Comparison of ENCODE assay signal across 8 cellular contexts in genomic region chr19:46955114-46955812, GRCh38.
DNase-seq lines count a peak whose midpoint lies in the region; ATAC-seq and TF ChIP-seq lines count a peak whose summit lies in the region.

No MANE protein-coding gene starts in this region.

- H2BK5ac ChIP-seq in mesenchymal stem cell (ENCODE audit: low read depth, low read length, poor library complexity, severe bottlenecking) = no peak overlapping the region

- no peaks in the 10 kb centered on the region for H3K27me3 Mint-ChIP-seq in activated naive CD8-positive, alpha-beta T cell treated with anti-CD3 and anti-CD28 coated beads for 36 hours

- H2AK5ac ChIP-seq in mesenchymal stem cell (ENCODE audit: low read length, severe bottlenecking) = no peak overlapping the region

- ATAC-seq in GM18505 (IDR thresholded peaks at IDR 0.05; ENCODE audit: unreplicated experiment) (no peak), HG02981 (IDR thresholded peaks at IDR 0.05; ENCODE audit: unreplicated experiment) (no peak)

- H3K9ac ChIP-seq in mesenchymal stem cell (ENCODE audit: low read length) = peak overlapping the region; percentile 30

- POLR2A ChIA-PET in GM10248 (lab: Yijun Ruan, JAX) (interaction anchor here (1.5 kb wide), 1 partner anchor 169 kb away, joined by 3 read pairs; no protein-coding TSS in a partner anchor), OCI-LY7 (lab: Charles Lee) (interaction anchor here (0.9 kb wide), 1 partner anchor 16 kb away, joined by 3 read pairs; no protein-coding TSS in a partner anchor)

- H3K4me2 ChIP-seq in OCI-LY7 (ENCODE audit: low read length) = peak overlapping the region; percentile 43; the same call in 1 of the 2 replicates
- H3K4me2 ChIP-seq in mesenchymal stem cell (ENCODE audit: low read length, poor library complexity, severe bottlenecking) = no peak overlapping the region

- TF ChIP-seq EP300 in sigmoid colon (IDR thresholded peaks at IDR 0.05) = no peak

- H3K4me1 Mint-ChIP-seq in activated naive CD8-positive, alpha-beta T cell treated with anti-CD3 and anti-CD28 coated beads for 36 hours = peaks cover 45% of the 10 kb centered on the region

- H3K9me3 ChIP-seq in OCI-LY7 (ENCODE audit: low read length) (no peaks in the 10 kb centered on the region), mesenchymal stem cell (ENCODE audit: control insufficient read depth, low read length) (no peaks in the 10 kb centered on the region), sigmoid colon (no peaks in the 10 kb centered on the region)

- intact Hi-C loops in OCI-LY7 (cut with micrococcal nuclease; ENCODE audit: unreplicated experiment) = no loop called here
- intact Hi-C loops in sigmoid colon (cut with DNase I) = no loop called here

- whole genome bisulfite sequencing in mesenchymal stem cell = 81% methylated on average over 7 of the region's 9 CpGs
- WGBS in sigmoid colon, 2 donors = 41 to 42% methylated on average over 9 of the region's 9 CpGs

- DNase-seq in GM10248 (ENCODE audit: extremely low spot score) = peak; percentile 44
- DNase-seq in OCI-LY7 (ENCODE audit: low spot score) = peak; percentile 31
- no peak for DNase-seq in activated naive CD8-positive, alpha-beta T cell treated with anti-CD3 and anti-CD28 coated beads for 36 hours
- peak; percentile 63 for DNase-seq in mesenchymal stem cell
- DNase-seq in occipital lobe (lab: John Stamatoyannopoulos, UW) = no peak
- DNase-seq in sigmoid colon = no peak

- no peak overlapping the region for H3K14ac ChIP-seq in mesenchymal stem cell (ENCODE audit: low read length in 2 of 2)

- H3K27ac ChIP-seq in OCI-LY7 (ENCODE audit: low read depth, low read length, poor library complexity, severe bottlenecking) (no peak overlapping the region), mesenchymal stem cell (ENCODE audit: low read length, poor library complexity, severe bottlenecking) (no peak overlapping the region), sigmoid colon (peak overlapping the region in 1 of 4 donors; percentile 41)

- no peaks in the 10 kb centered on the region for H3K9me3 Mint-ChIP-seq in activated naive CD8-positive, alpha-beta T cell treated with anti-CD3 and anti-CD28 coated beads for 36 hours

- peaks cover 4% of the 10 kb centered on the region for H3K36me3 Mint-ChIP-seq in activated naive CD8-positive, alpha-beta T cell treated with anti-CD3 and anti-CD28 coated beads for 36 hours

- H3K4ac ChIP-seq in mesenchymal stem cell (ENCODE audit: low read depth in 1 of 2, low read length in 2 of 2) = peak overlapping the region in 1 of 2 experiments; percentile 65

- TF ChIP-seq POLR2A in GM18505 (IDR thresholded peaks at IDR 0.05; ENCODE audit: borderline replicate concordance, extremely low read depth, insufficient read depth, insufficient read length) (no peak), sigmoid colon (IDR thresholded peaks at IDR 0.05) (no peak)

- BruUV-seq in OCI-LY7 (replicated peaks; lab: Mats Ljungman, UMichigan) = TSS peak; percentile 15

- H4K91ac ChIP-seq in mesenchymal stem cell (ENCODE audit: low read length) = no peak overlapping the region

- H3K36me3 ChIP-seq in OCI-LY7 (ENCODE audit: insufficient read depth, low read length) (peaks cover 28% of the 10 kb centered on the region), mesenchymal stem cell (ENCODE audit: control insufficient read depth in 1 of 2, insufficient read depth in 2 of 2, low read depth in 1 of 2, low read length in 2 of 2) (peaks cover 12 to 17% of the 10 kb centered on the region in 2 experiments), sigmoid colon (no peaks in the 10 kb centered on the region)

- H2AFZ ChIP-seq in OCI-LY7 (ENCODE audit: low read length) = no peak overlapping the region
- H2AFZ ChIP-seq in mesenchymal stem cell (ENCODE audit: low read depth, low read length) = no peak overlapping the region

- TF ChIP-seq CTCF in GM10248 (IDR thresholded peaks at IDR 0.05; ENCODE audit: control extremely low read depth, extremely low read depth, low read depth, missing control alignments) (no peak), OCI-LY7 (conservative IDR thresholded peaks at IDR 0.05; ENCODE audit: low read length) (no peak), sigmoid colon (IDR thresholded peaks at IDR 0.05) (no peak)

- peaks cover 16% of the 10 kb centered on the region for H3K4me1 ChIP-seq in OCI-LY7 (ENCODE audit: insufficient read depth, low read length, poor library complexity, severe bottlenecking)
- peaks cover 15% of the 10 kb centered on the region for H3K4me1 ChIP-seq in mesenchymal stem cell (ENCODE audit: control insufficient read depth, insufficient read depth, low read depth, low read length)
- peaks cover 0 to 31% (median 20%) of the 10 kb centered on the region in 4 donors for H3K4me1 ChIP-seq in sigmoid colon

- H3K18ac ChIP-seq in mesenchymal stem cell (ENCODE audit: low read depth in 1 of 2, low read length in 2 of 2) = peak overlapping the region; percentile 4 to 44

- no peak overlapping the region for H2BK120ac ChIP-seq in mesenchymal stem cell (ENCODE audit: low read depth, low read length)

- peak overlapping the region; percentile 89 for H3K27ac Mint-ChIP-seq in activated naive CD8-positive, alpha-beta T cell treated with anti-CD3 and anti-CD28 coated beads for 36 hours

- H2BK15ac ChIP-seq in mesenchymal stem cell (ENCODE audit: low read depth, poor library complexity, severe bottlenecking) = no peak overlapping the region

- no peaks in the 10 kb centered on the region for H4K20me1 ChIP-seq in OCI-LY7 (ENCODE audit: insufficient read depth, low read length)

- peaks cover 16% of the 10 kb centered on the region for H3K79me1 ChIP-seq in mesenchymal stem cell (replicated peaks; ENCODE audit: low read length, poor library complexity, severe bottlenecking)

- H3K4me3 ChIP-seq in OCI-LY7 (ENCODE audit: low read depth, low read length, poor library complexity, severe bottlenecking) (no peak overlapping the region), mesenchymal stem cell (ENCODE audit: insufficient read depth in 1 of 2, low read depth in 1 of 2, low read length in 2 of 2) (no peak overlapping the region), sigmoid colon (no peak overlapping the region)

- H3K9me2 ChIP-seq in OCI-LY7 (ENCODE audit: insufficient read depth, low read length) = no peaks in the 10 kb centered on the region

- CTCF ChIA-PET in GM10248 (lab: Yijun Ruan, JAX) (interaction anchor here (1.2 to 1.9 kb wide), 4 partner anchors 29 to 100 kb away, joined by 3 to 7 read pairs (median 4); no protein-coding TSS in a partner anchor), OCI-LY7 (lab: Charles Lee; ENCODE audit: unreplicated experiment) (no interaction called here)

- H3K27me3 ChIP-seq in mesenchymal stem cell (ENCODE audit: control insufficient read depth in 1 of 2, insufficient read depth in 1 of 2, low read length in 2 of 2) = no peaks in the 10 kb centered on the region
- no peaks in the 10 kb centered on the region for H3K27me3 ChIP-seq in sigmoid colon

- no peak overlapping the region for H4K8ac ChIP-seq in mesenchymal stem cell (ENCODE audit: low read length)

- peak overlapping the region; percentile 74 for H3K4me3 Mint-ChIP-seq in activated naive CD8-positive, alpha-beta T cell treated with anti-CD3 and anti-CD28 coated beads for 36 hours

- H2BK12ac ChIP-seq in mesenchymal stem cell (ENCODE audit: low read length in 2 of 2) = peak overlapping the region in 1 of 2 experiments; percentile 40

- no peak overlapping the region for H3K23ac ChIP-seq in mesenchymal stem cell (ENCODE audit: low read length in 2 of 2)

- H3K79me2 ChIP-seq in OCI-LY7 (ENCODE audit: insufficient read depth, low read depth, low read length) = no peaks in the 10 kb centered on the region

Comparison
In these comparisons a context has a peak if more than half of its experiments do, and no peak if none do; other contexts are left out.
1. DNase-seq: peak in GM10248 (single experiment), OCI-LY7 (single experiment) and mesenchymal stem cell (single experiment); none in activated naive CD8-positive, alpha-beta T cell treated with anti-CD3 and anti-CD28 coated beads for 36 hours (single experiment), occipital lobe (single experiment) and sigmoid colon (single experiment).